ENCODE assay signal across 9 cellular contexts in the genomic region with DNA sequence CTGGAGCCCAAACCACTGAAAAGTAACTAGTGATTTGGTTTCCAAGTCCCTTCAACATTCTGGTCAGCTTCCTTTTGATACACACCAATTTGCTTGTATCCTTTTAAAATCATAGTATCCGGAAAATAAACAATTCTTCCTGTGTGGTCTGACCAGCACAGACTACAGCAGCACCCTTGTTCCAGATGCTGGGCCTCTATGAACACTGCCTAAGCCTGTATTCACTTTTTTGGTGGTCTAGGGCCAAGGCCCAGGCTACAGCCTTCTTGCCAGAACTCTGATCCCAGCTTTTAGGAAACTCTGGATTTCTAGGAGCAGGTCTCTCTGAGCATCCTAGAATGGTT. TPM values are rescaled to one million over a fixed set of nuclear protein-coding genes. Genes with fewer than 3 reads are reported as not detected.
DNase-seq lines count a peak whose midpoint lies in the region; ATAC-seq and TF ChIP-seq lines count a peak whose summit lies in the region.
"Had no signal": no experiment of that assay in that cellular context is flagged by ENCODE, and none has a peak within 500 bp of the region (broad histone marks: within the 10 kb centered on the region; RNA-seq: fewer than 3 reads in every experiment).

No MANE protein-coding gene starts in this region.

- no peak for TF ChIP-seq CTCF in H9 (conservative IDR thresholded peaks at IDR 0.05)
- TF ChIP-seq CTCF in foreskin fibroblast (IDR thresholded peaks at IDR 0.05; ENCODE audit: low read depth, low read length) = no peak
- TF ChIP-seq CTCF in ovary (IDR thresholded peaks at IDR 0.05) = no peak

- H4K5ac ChIP-seq in H9 (ENCODE audit: insufficient read length, low read depth, low read length) = no peak overlapping the region

- no peak overlapping the region for H2BK5ac ChIP-seq in H9 (ENCODE audit: insufficient read length, low read length)

- no peak overlapping the region for H3K14ac ChIP-seq in H9 (ENCODE audit: insufficient read depth, low read length)

- no peak overlapping the region for H3K9ac ChIP-seq in H9 (ENCODE audit: extremely low read depth, insufficient read length, low read length)

- DNase-seq in H9 = no peak
- DNase-seq in foreskin fibroblast = peak in 1 of 2 donors; percentile 45
- DNase-seq in sciatic nerve (ENCODE audit: low spot score) = no peak
- no peak for DNase-seq in cerebellar cortex (ENCODE audit: low spot score)
- no peak for DNase-seq in ovary
- no peak for DNase-seq in activated effector memory CD4-positive, alpha-beta T cell treated with Interleukin-2 at 50 U/mL for 16 hours
- DNase-seq: activated effector memory CD4-positive, alpha-beta T cell treated with anti-CD3 and anti-CD28 coated beads, Interleukin-2, amount 50 U/mL, for 16 hours had no signal

- H3K56ac ChIP-seq in H9 (ENCODE audit: insufficient read length, low read depth, low read length) = no peak overlapping the region

- H3K9me3 ChIP-seq in H9 (ENCODE audit: control insufficient read depth, low read depth, low read length) (no peaks in the 10 kb centered on the region), ovary (no peaks in the 10 kb centered on the region)

- H3K27me3 ChIP-seq in H9 (ENCODE audit: insufficient read depth, low read length) = peaks cover 7% of the 10 kb centered on the region; the same call in 1 of the 2 replicates
- H3K27me3 ChIP-seq in ovary = no peaks in the 10 kb centered on the region

- H3K4me1 ChIP-seq in H9 (ENCODE audit: insufficient read depth, low read length) = no peaks in the 10 kb centered on the region; the same call in 1 of the 2 replicates
- H3K4me1 ChIP-seq in ovary (ENCODE audit: insufficient read depth) = peaks cover 3% of the 10 kb centered on the region

- H3K4me3 ChIP-seq in foreskin fibroblast (ENCODE audit: low read depth in 1 of 2, low read length in 2 of 2) (peak overlapping the region; percentile 75 to 76), ovary (no peak overlapping the region)

- H3K36me3 ChIP-seq in ovary = no peaks in the 10 kb centered on the region

- H2AFZ ChIP-seq in H9 (ENCODE audit: low read length) = no peak overlapping the region

- no peaks in the 10 kb centered on the region for H3K36me3 Mint-ChIP-seq in H9 (ENCODE audit: insufficient read depth in 1 of 3, low read depth in 3 of 3)

- ATAC-seq in SK-N-SH treated with all-trans-retinoic acid at 6 μM for 48 hours (peak; percentile 2; the same call in 1 of the 3 replicates), sciatic nerve (peak; percentile 83), GM21515 (IDR thresholded peaks at IDR 0.05; ENCODE audit: unreplicated experiment) (no peak)

- no peak overlapping the region for H3K4ac ChIP-seq in H9 (ENCODE audit: low read depth, low read length)

- no peaks in the 10 kb centered on the region for H3K9me3 Mint-ChIP-seq in H9

- TF ChIP-seq EP300 in ovary (IDR thresholded peaks at IDR 0.05) = no peak

- peak overlapping the region; percentile 56 to 76 for H3K4me3 Mint-ChIP-seq in H9

- H4K91ac ChIP-seq in H9 (ENCODE audit: insufficient read length, low read depth, low read length) = no peak overlapping the region

- no peak overlapping the region for H3K27ac Mint-ChIP-seq in H9

- peaks cover 33 to 34% of the 10 kb centered on the region in 2 experiments for H3K4me1 Mint-ChIP-seq in H9

- no peak overlapping the region for H3K23ac ChIP-seq in H9 (ENCODE audit: insufficient read length, low read depth, low read length)

- H4K8ac ChIP-seq in H9 (replicated peaks; ENCODE audit: insufficient read length, low read depth, low read length) = no peak overlapping the region

- H2BK120ac ChIP-seq in H9 (ENCODE audit: low read depth, low read length, poor library complexity, severe bottlenecking) = no peak overlapping the region

- intact Hi-C loops in sciatic nerve (cut with DNase I) = no loop called here
- intact Hi-C loops in ovary (cut with DNase I) = loop anchor here in 1 of 4 donors (10.0 kb wide), 1 partner anchor 151 kb away; no protein-coding TSS in a partner anchor

- no peak overlapping the region for H2BK20ac ChIP-seq in H9 (ENCODE audit: low read depth, low read length, poor library complexity, severe bottlenecking)

- no peak overlapping the region for H2BK12ac ChIP-seq in H9 (ENCODE audit: insufficient read length, low read depth, low read length)

- H2AK5ac ChIP-seq in H9 (ENCODE audit: insufficient read length, low read length) = no peak overlapping the region

- H2BK15ac ChIP-seq in H9 (ENCODE audit: low read depth, low read length) = no peak overlapping the region

- H3K79me2 ChIP-seq in H9 (ENCODE audit: insufficient read depth, low read length) = no peaks in the 10 kb centered on the region; the same call in 1 of the 2 replicates

- H3T11ph ChIP-seq in H9 (ENCODE audit: low read length) = no peak overlapping the region

- no peak for TF ChIP-seq POLR2A in ovary (IDR thresholded peaks at IDR 0.05)

- no peaks in the 10 kb centered on the region for H4K20me1 ChIP-seq in H9 (ENCODE audit: control insufficient read depth, insufficient read depth, insufficient read length)

- H3K27ac ChIP-seq in H9 (ENCODE audit: insufficient read length, low read depth, low read length) = no peak overlapping the region
- no peak overlapping the region for H3K27ac ChIP-seq in ovary

- H3K4me2 ChIP-seq in H9 (ENCODE audit: insufficient read depth, insufficient read length, low read length) = peak overlapping the region; percentile 9

- no peak overlapping the region for H3K18ac ChIP-seq in H9 (ENCODE audit: insufficient read length, low read depth, low read length)

- H3K79me1 ChIP-seq in H9 (ENCODE audit: insufficient read depth, low read depth, low read length, poor library complexity, severe bottlenecking) = no peaks in the 10 kb centered on the region

- no CpG with 5 or more reads among the region's 1 CpG for WGBS in H9 (ENCODE audit: extremely low coverage, insufficient read length, low lambda C conversion rate)
- WGBS in ovary, 3 donors = 13 to 32% (median 18%) methylated on average over 1 of the region's 1 CpG

- peaks cover 33% of the 10 kb centered on the region for H3K27me3 Mint-ChIP-seq in H9 (ENCODE audit: low read depth)

- peaks cover 5% of the 10 kb centered on the region for H3K23me2 ChIP-seq in H9 (ENCODE audit: insufficient read length, low read depth, low read length, poor library complexity, severe bottlenecking)

TF ChIP-seq in SK-N-SH treated with all-trans-retinoic acid at 6 μM for 48 hours, 23 proteins besides CTCF, POLR2A, EP300 and RAD21:
- TF ChIP-seq SNAI2 (CRISPR knock-in tag; IDR thresholded peaks at IDR 0.05) = no peak
- no peak for TF ChIP-seq ARNTL (CRISPR knock-in tag; IDR thresholded peaks at IDR 0.05; ENCODE audit: borderline replicate concordance, low read depth)
- TF ChIP-seq, protein P1, sequence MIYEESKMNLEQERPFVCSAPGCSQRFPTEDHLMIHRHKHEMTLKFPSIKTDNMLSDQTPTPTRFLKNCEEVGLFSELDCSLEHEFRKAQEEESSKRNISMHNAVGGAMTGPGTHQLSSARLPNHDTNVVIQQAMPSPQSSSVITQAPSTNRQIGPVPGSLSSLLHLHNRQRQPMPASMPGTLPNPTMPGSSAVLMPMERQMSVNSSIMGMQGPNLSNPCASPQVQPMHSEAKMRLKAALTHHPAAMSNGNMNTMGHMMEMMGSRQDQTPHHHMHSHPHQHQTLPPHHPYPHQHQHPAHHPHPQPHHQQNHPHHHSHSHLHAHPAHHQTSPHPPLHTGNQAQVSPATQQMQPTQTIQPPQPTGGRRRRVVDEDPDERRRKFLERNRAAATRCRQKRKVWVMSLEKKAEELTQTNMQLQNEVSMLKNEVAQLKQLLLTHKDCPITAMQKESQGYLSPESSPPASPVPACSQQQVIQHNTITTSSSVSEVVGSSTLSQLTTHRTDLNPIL (CRISPR knock-in tag; IDR thresholded peaks at IDR 0.05; ENCODE audit: low read depth) = no peak
- TF ChIP-seq ZFP30 (CRISPR knock-in tag; IDR thresholded peaks at IDR 0.05) = no peak
- TF ChIP-seq, protein P2, sequence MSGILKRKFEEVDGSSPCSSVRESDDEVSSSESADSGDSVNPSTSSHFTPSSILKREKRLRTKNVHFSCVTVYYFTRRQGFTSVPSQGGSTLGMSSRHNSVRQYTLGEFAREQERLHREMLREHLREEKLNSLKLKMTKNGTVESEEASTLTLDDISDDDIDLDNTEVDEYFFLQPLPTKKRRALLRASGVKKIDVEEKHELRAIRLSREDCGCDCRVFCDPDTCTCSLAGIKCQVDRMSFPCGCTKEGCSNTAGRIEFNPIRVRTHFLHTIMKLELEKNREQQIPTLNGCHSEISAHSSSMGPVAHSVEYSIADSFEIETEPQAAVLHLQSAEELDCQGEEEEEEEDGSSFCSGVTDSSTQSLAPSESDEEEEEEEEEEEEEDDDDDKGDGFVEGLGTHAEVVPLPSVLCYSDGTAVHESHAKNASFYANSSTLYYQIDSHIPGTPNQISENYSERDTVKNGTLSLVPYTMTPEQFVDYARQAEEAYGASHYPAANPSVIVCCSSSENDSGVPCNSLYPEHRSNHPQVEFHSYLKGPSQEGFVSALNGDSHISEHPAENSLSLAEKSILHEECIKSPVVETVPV (CRISPR knock-in tag; IDR thresholded peaks at IDR 0.05) = no peak
- no peak for TF ChIP-seq GLIS3 (CRISPR knock-in tag; IDR thresholded peaks at IDR 0.05)
- TF ChIP-seq CSDC2 (CRISPR knock-in tag; IDR thresholded peaks at IDR 0.05) = no peak
- TF ChIP-seq, protein P3, sequence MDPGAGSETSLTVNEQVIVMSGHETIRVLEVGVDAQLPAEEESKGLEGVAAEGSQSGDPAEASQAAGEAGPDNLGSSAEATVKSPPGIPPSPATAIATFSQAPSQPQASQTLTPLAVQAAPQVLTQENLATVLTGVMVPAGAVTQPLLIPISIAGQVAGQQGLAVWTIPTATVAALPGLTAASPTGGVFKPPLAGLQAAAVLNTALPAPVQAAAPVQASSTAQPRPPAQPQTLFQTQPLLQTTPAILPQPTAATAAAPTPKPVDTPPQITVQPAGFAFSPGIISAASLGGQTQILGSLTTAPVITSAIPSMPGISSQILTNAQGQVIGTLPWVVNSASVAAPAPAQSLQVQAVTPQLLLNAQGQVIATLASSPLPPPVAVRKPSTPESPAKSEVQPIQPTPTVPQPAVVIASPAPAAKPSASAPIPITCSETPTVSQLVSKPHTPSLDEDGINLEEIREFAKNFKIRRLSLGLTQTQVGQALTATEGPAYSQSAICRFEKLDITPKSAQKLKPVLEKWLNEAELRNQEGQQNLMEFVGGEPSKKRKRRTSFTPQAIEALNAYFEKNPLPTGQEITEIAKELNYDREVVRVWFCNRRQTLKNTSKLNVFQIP (CRISPR knock-in tag; IDR thresholded peaks at IDR 0.05; ENCODE audit: borderline replicate concordance, low read depth) = no peak
- no peak for TF ChIP-seq ZFP3 (CRISPR knock-in tag; IDR thresholded peaks at IDR 0.05)
- no peak for TF ChIP-seq TCF4 (CRISPR knock-in tag; IDR thresholded peaks at IDR 0.05; ENCODE audit: borderline replicate concordance)
- no peak for TF ChIP-seq ZNF565 (CRISPR knock-in tag; conservative IDR thresholded peaks at IDR 0.05; ENCODE audit: low read depth)
- TF ChIP-seq ISL1 (CRISPR knock-in tag; IDR thresholded peaks at IDR 0.05) = no peak
- TF ChIP-seq BACH2 (CRISPR knock-in tag; IDR thresholded peaks at IDR 0.05; ENCODE audit: borderline replicate concordance) = no peak
- no peak for TF ChIP-seq TOX (CRISPR knock-in tag; IDR thresholded peaks at IDR 0.05; ENCODE audit: borderline replicate concordance)

RNA-seq across cellular contexts. Expression of a gene that starts 0.8 kb away (rescaled TPM):
- total RNA-seq in H9 (2021) (36.0 and 36.3 TPM in 2 replicates), sciatic nerve (35.7 TPM), ovary (10 to 100 TPM in 4 of 7 donors, 1 to 10 TPM in 3; 3.3 to 32.3 (median 11.7) TPM)
- polyA plus RNA-seq in ovary = 10 to 100 TPM in 1 of 2 donors, 1 to 10 TPM in 1; 4.5 to 27.6 TPM
